ENCODE assay signal across 32 cellular contexts in the genomic region with DNA sequence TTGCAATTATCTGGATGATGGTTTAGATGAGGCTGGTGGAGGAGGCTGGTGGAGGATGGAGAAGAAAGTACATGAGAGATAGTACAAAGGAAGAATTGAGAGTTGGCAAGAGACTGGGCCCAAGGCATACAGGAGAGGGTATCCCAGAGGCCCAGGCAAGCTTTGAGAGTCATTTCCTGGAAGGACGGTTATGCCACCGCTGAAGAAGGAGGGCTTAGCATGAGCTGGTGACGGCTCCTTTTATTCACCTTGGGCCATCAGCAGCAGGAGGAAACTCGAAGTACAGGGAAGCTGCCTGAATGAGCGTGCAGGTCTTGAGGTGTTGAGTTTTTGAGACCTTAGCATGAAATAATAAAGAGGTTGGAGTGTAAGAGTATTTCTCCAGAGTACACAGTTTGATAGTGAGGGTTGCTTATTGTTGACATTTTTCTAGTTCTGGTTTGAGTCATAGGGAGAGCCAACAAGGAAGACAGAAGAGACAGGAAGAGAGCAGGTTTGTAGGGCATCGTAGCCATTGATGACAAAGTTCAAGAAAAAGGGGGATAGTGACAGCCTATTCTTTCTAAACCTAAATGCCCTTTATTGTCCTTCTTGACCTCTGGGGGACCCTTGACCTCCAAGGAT. TPM values are rescaled to one million over a fixed set of nuclear protein-coding genes. Genes with fewer than 3 reads are reported as not detected.
DNase-seq lines count a peak whose midpoint lies in the region; ATAC-seq and TF ChIP-seq lines count a peak whose summit lies in the region.
"Had no signal": no experiment of that assay in that cellular context is flagged by ENCODE, and none has a peak within 500 bp of the region (broad histone marks: within the 10 kb centered on the region; RNA-seq: fewer than 3 reads in every experiment).

No MANE protein-coding gene starts in this region.

- peak; percentile 74 for ATAC-seq in mucosa of descending colon
- ATAC-seq: gastroesophageal sphincter; HepG2; left lobe of liver; stimulated activated effector memory CD8-positive, alpha-beta T cell treated with anti-CD3 and anti-CD28 coated beads, Interleukin-12 subunit alpha, Interleukin-12 subunit beta, amount 100 ng/mL, for 72 hours; T-helper 17 cell had no signal

- H3K36me3 Mint-ChIP-seq in Calu3 (ENCODE audit: insufficient read depth, unreplicated experiment) (peaks cover 4% of the 10 kb centered on the region), HFFc6 (ENCODE audit: low read depth) (peaks cover 21% of the 10 kb centered on the region)
- H3K36me3 Mint-ChIP-seq: CD14-positive monocyte; stimulated activated effector memory CD8-positive, alpha-beta T cell treated with anti-CD3 and anti-CD28 coated beads, Interleukin-12 subunit alpha, Interleukin-12 subunit beta, amount 100 ng/mL, for 72 hours had no signal

- H3K27ac Mint-ChIP-seq in Calu3 (ENCODE audit: unreplicated experiment) (peak overlapping the region; percentile 74), HFFc6 (peak overlapping the region; percentile 7; the same call in 1 of the 2 replicates)
- H3K27ac Mint-ChIP-seq: activated T-cell treated with anti-CD3 and anti-CD28 coated beads, Interleukin-2, amount 50 U/mL, for 24 hours; CD14-positive monocyte; stimulated activated effector memory CD8-positive, alpha-beta T cell treated with anti-CD3 and anti-CD28 coated beads, Interleukin-12 subunit alpha, Interleukin-12 subunit beta, amount 100 ng/mL, for 72 hours; T-helper 17 cell had no signal

- DNase-seq in Calu3 (peak; percentile 26), HFFc6 (no peak), mammary epithelial cell (peak; percentile 21), mucosa of descending colon (no peak), NCI-H1417 treated with DMSO at 0.1 percent for 48 hours (lab: John Stamatoyannopoulos, UW) (no peak), NCI-H1436 treated with DMSO at 0.1 percent for 48 hours (lab: John Stamatoyannopoulos, UW) (no peak)
- DNase-seq in activated CD8-positive, alpha-beta memory T cell treated with anti-CD3 and anti-CD28 coated beads, Interleukin-2, amount 50 U/mL, for 48 hours: no peak
- DNase-seq: activated CD4-positive, alpha-beta T cell treated with anti-CD3 and anti-CD28 coated beads, Interleukin-2, amount 50 U/mL, for 1 hour; activated CD4-positive, CD25-positive, alpha-beta regulatory T cell; activated gamma-delta T cell; activated T-cell treated with anti-CD3 and anti-CD28 coated beads, Interleukin-2, amount 50 U/mL, for 24 hours; Caco-2; hypothalamus; Karpas-422; mesendoderm; MV-4-11; NCI-H1694; NCI-H446; NCI-H774; posterior cingulate gyrus; sigmoid colon; T-helper 17 cell; trophoblast cell had no signal

- H3K4me1 Mint-ChIP-seq in Calu3 (ENCODE audit: low read depth, unreplicated experiment): peaks cover 51% of the 10 kb centered on the region
- peaks cover 62% of the 10 kb centered on the region for H3K4me1 Mint-ChIP-seq in HFFc6 (ENCODE audit: low read depth)
- H3K4me1 Mint-ChIP-seq: CD14-positive monocyte; central memory CD8-positive, alpha-beta T cell; stimulated activated effector memory CD8-positive, alpha-beta T cell treated with anti-CD3 and anti-CD28 coated beads, Interleukin-12 subunit alpha, Interleukin-12 subunit beta, amount 100 ng/mL, for 72 hours; T-helper 17 cell had no signal

- intact Hi-C loops in Calu3 (cut with micrococcal nuclease; ENCODE audit: unreplicated experiment): loop anchor here (5.0 kb wide), 1 partner anchor 168 kb away; no protein-coding TSS in a partner anchor
- intact Hi-C loops in mammary epithelial cell (cut with micrococcal nuclease): no loop called here
- intact Hi-C loops in mucosa of descending colon (cut with DNase I, micrococcal nuclease): no loop called here

- in situ Hi-C loops in mammary epithelial cell (cut with MboI; ENCODE audit: low sequenced_read_pairs in 2 of 2): no loop called here

- no peak overlapping the region for H3K4me3 ChIP-seq in mammary epithelial cell (replicated peaks in 1 of 3; ENCODE audit: insufficient read depth in 1 of 3, low read depth in 2 of 3, low read length in 3 of 3)
- H3K4me3 ChIP-seq in mucosa of descending colon: no peak overlapping the region
- H3K4me3 ChIP-seq: gastroesophageal sphincter, HAP-1, sigmoid colon had no signal

- H3K9ac ChIP-seq in mammary epithelial cell (ENCODE audit: insufficient read depth, low read length): no peak overlapping the region

- no peaks in the 10 kb centered on the region for H3K36me3 ChIP-seq in mammary epithelial cell (ENCODE audit: insufficient read depth, low read length)
- no peaks in the 10 kb centered on the region for H3K36me3 ChIP-seq in mucosa of descending colon (ENCODE audit: low read depth)
- H3K36me3 ChIP-seq: gastroesophageal sphincter, HAP-1, neutrophil, sigmoid colon had no signal

- H3K4me1 ChIP-seq in mammary epithelial cell (ENCODE audit: insufficient read depth, low read length) (peaks cover 46% of the 10 kb centered on the region), mucosa of descending colon (ENCODE audit: low read depth) (peaks cover 7% of the 10 kb centered on the region)
- H3K4me1 ChIP-seq: Caco-2, HAP-1 had no signal

- no peaks in the 10 kb centered on the region for H4K20me1 ChIP-seq in mammary epithelial cell (ENCODE audit: insufficient read depth, low read length)

- no peaks in the 10 kb centered on the region for H3K27me3 Mint-ChIP-seq in Calu3 (ENCODE audit: unreplicated experiment)
- H3K27me3 Mint-ChIP-seq in HFFc6 (ENCODE audit: insufficient read depth): no peaks in the 10 kb centered on the region

- H3K9me3 ChIP-seq in mammary epithelial cell (replicated peaks; ENCODE audit: insufficient read depth, low read length) (no peaks in the 10 kb centered on the region), mucosa of descending colon (no peaks in the 10 kb centered on the region)
- H3K9me3 ChIP-seq: Caco-2, gastroesophageal sphincter, HAP-1, neutrophil, sigmoid colon had no signal

- H3K4me2 ChIP-seq in mammary epithelial cell (ENCODE audit: insufficient read depth, low read depth, low read length): no peak overlapping the region

- H3K27me3 ChIP-seq in mammary epithelial cell (ENCODE audit: insufficient read depth, low read length): no peaks in the 10 kb centered on the region
- H3K27me3 ChIP-seq: gastroesophageal sphincter, sigmoid colon had no signal

- H3K9me3 Mint-ChIP-seq in Calu3 (ENCODE audit: low read depth, unreplicated experiment) (no peaks in the 10 kb centered on the region), HFFc6 (no peaks in the 10 kb centered on the region)
- H3K9me3 Mint-ChIP-seq: activated T-cell treated with anti-CD3 and anti-CD28 coated beads, Interleukin-2, amount 50 U/mL, for 24 hours; central memory CD8-positive, alpha-beta T cell; stimulated activated effector memory CD8-positive, alpha-beta T cell treated with anti-CD3 and anti-CD28 coated beads, Interleukin-12 subunit alpha, Interleukin-12 subunit beta, amount 100 ng/mL, for 72 hours had no signal

- BruUV-seq in Calu3 (replicated peaks; lab: Mats Ljungman, UMichigan) (no TSS peak), mammary epithelial cell (replicated peaks; lab: Mats Ljungman, UMichigan) (no TSS peak)

- 98% methylated on average over 6 of the region's 6 CpGs for WGBS in mammary epithelial cell (ENCODE audit: low coverage, missing lambda C conversion rate)

- CTCF ChIA-PET in Calu3 (lab: Charles Lee): interaction anchor here (1.1 to 1.4 kb wide), 3 partner anchors 9 to 167 kb away, joined by 4 to 7 read pairs (median 4); no protein-coding TSS in a partner anchor
- CTCF ChIA-PET in mammary epithelial cell (lab: Charles Lee; ENCODE audit: low non-redundant PET): no interaction called here

- H3K79me2 ChIP-seq in mammary epithelial cell (ENCODE audit: insufficient read depth, low read length): peaks cover 88% of the 10 kb centered on the region

- H3K27ac ChIP-seq in mammary epithelial cell (ENCODE audit: insufficient read depth, low read depth, low read length): no peak overlapping the region
- H3K27ac ChIP-seq: gastroesophageal sphincter, HL-60, neutrophil, sigmoid colon had no signal

- TF ChIP-seq CTCF in Calu3 (IDR thresholded peaks at IDR 0.05; ENCODE audit: unreplicated experiment): no peak
- no peak for TF ChIP-seq CTCF in HFFc6 (IDR thresholded peaks at IDR 0.05)
- TF ChIP-seq CTCF in mammary epithelial cell (conservative IDR thresholded peaks at IDR 0.05 in 1 of 2, IDR thresholded peaks at IDR 0.05 in 1 of 2; ENCODE audit: extremely low read depth in 1 of 2, insufficient read depth in 1 of 2, low read depth in 1 of 2, low read length in 2 of 2): no peak
- no peak for TF ChIP-seq CTCF in mucosa of descending colon (IDR thresholded peaks at IDR 0.05)

- H3K4me3 Mint-ChIP-seq in Calu3 (ENCODE audit: low read depth, unreplicated experiment) (peak overlapping the region; percentile 10), HFFc6 (no peak overlapping the region)
- H3K4me3 Mint-ChIP-seq: activated T-cell treated with anti-CD3 and anti-CD28 coated beads, Interleukin-2, amount 50 U/mL, for 24 hours; CD14-positive monocyte; central memory CD8-positive, alpha-beta T cell; stimulated activated effector memory CD8-positive, alpha-beta T cell treated with anti-CD3 and anti-CD28 coated beads, Interleukin-12 subunit alpha, Interleukin-12 subunit beta, amount 100 ng/mL, for 72 hours; T-helper 17 cell had no signal

- H2AFZ ChIP-seq in mammary epithelial cell (ENCODE audit: low read depth, low read length): no peak overlapping the region

- dilution Hi-C loops in mammary epithelial cell (cut with HindIII; ENCODE audit: low sequenced_read_pairs): loop anchor here (25.0 kb wide), 1 partner anchor 308 kb away; no protein-coding TSS in a partner anchor

RNA-seq across cellular contexts. Expression of gene THSD4, which starts 13.8 kb away (rescaled TPM):
- total RNA-seq in Calu3 (2022) (24.2 and 29.6 TPM in 2 replicates), mammary epithelial cell (100 to 1,000 TPM in 1 of 2 donors, 10 to 100 TPM in 1; 87.7 to 111 TPM), mucosa of descending colon (10 to 100 TPM; 18.3 to 46.2 (median 27.1) TPM)
- total RNA-seq in HFFc6 (2021; fragmentation: NEBNext Ultra II Directional; extraction: Animal tissue kit (Norgen Biotek cat#: 25700)): 10 to 100 TPM; 32.7 to 39.1 (median 36.4) TPM
- 33.7 TPM for polyA plus RNA-seq in mammary epithelial cell
- 53.9 TPM for polyA minus RNA-seq in mammary epithelial cell
- total RNA-seq: T-helper 17 cell had no signal
- polyA plus RNA-seq: CD14-positive monocyte had no signal

Comparison
In these comparisons a context has a peak if more than half of its experiments do, and no peak if none do; other contexts are left out.
1. DNase-seq: peak in Calu3 (single experiment) and mammary epithelial cell (single experiment); none in HFFc6 (single experiment), mucosa of descending colon (0 of 3), NCI-H1417 treated with DMSO at 0.1 percent for 48 hours (single experiment), activated CD8-positive, alpha-beta memory T cell treated with anti-CD3 and anti-CD28 coated beads, Interleukin-2, amount 50 U/mL, for 48 hours (single experiment) and NCI-H1436 treated with DMSO at 0.1 percent for 48 hours (single experiment).